ENCODE assay signal across 8 cellular contexts in genomic region chr12:112198120-112198733, GRCh38.
DNase-seq lines count a peak whose midpoint lies in the region; ATAC-seq and TF ChIP-seq lines count a peak whose summit lies in the region.

No MANE protein-coding gene starts in this region.

- no CpG with 5 or more reads among the region's 9 CpGs for WGBS in trophoblast cell (ENCODE audit: extremely low coverage, insufficient coverage, insufficient read length)
- WGBS in lower leg skin, 2 donors: 84% methylated on average over 9 of the region's 9 CpGs

- H3K4me2 ChIP-seq in OCI-LY7 (ENCODE audit: low read length) (no peak overlapping the region), trophoblast cell (ENCODE audit: low read length) (no peak overlapping the region)

- POLR2A ChIA-PET in OCI-LY7 (lab: Charles Lee): interaction anchor here (0.6 to 1.3 kb wide), 3 partner anchors 12 to 341 kb away, joined by 3 to 4 read pairs (median 3); no protein-coding TSS in a partner anchor

- intact Hi-C loops in Calu3 (cut with micrococcal nuclease; ENCODE audit: unreplicated experiment) (loop anchor here (1.0 kb wide), 2 partner anchors 189 to 211 kb away; partner anchors contain the start of gene RPL6), OCI-LY7 (cut with micrococcal nuclease; ENCODE audit: unreplicated experiment) (loop anchor here (1.0 kb wide), 1 partner anchor 189 kb away; no protein-coding TSS in a partner anchor), lower leg skin (cut with DNase I; ENCODE audit: low total_unique reads) (no loop called here)

- no peaks in the 10 kb centered on the region for H3K9me3 Mint-ChIP-seq in Calu3 (ENCODE audit: low read depth, unreplicated experiment)
- H3K9me3 Mint-ChIP-seq in activated T-helper 17 cell treated with anti-CD3 and anti-CD28 coated beads, Interleukin-2, amount 50 U/mL, for 72 hours: no peaks in the 10 kb centered on the region

- H3K9me2 ChIP-seq in OCI-LY7 (ENCODE audit: insufficient read depth, low read length): no peaks in the 10 kb centered on the region

- H3K23ac ChIP-seq in trophoblast cell (ENCODE audit: low read length): no peak overlapping the region

- no peaks in the 10 kb centered on the region for H4K20me1 ChIP-seq in OCI-LY7 (ENCODE audit: insufficient read depth, low read length)

- no peak overlapping the region for H3K4me3 Mint-ChIP-seq in Calu3 (ENCODE audit: low read depth, unreplicated experiment)
- no peak overlapping the region for H3K4me3 Mint-ChIP-seq in activated T-helper 17 cell treated with anti-CD3 and anti-CD28 coated beads, Interleukin-2, amount 50 U/mL, for 72 hours

- no peak overlapping the region for H4K12ac ChIP-seq in trophoblast cell (ENCODE audit: low read depth, low read length)

- TF ChIP-seq POLR2A in lower leg skin (IDR thresholded peaks at IDR 0.05): no peak

- no peak overlapping the region for H3K4me3 ChIP-seq in OCI-LY7 (ENCODE audit: low read depth, low read length, poor library complexity, severe bottlenecking)
- H3K4me3 ChIP-seq in trophoblast cell (ENCODE audit: low read depth, low read length): no peak overlapping the region
- no peak overlapping the region for H3K4me3 ChIP-seq in lower leg skin (ENCODE audit: low read depth, poor library complexity, severe bottlenecking)

- H3K36me3 ChIP-seq in OCI-LY7 (ENCODE audit: insufficient read depth, low read length) (peaks cover 39% of the 10 kb centered on the region), trophoblast cell (ENCODE audit: control insufficient read depth in 1 of 2, insufficient read depth in 2 of 2, low read length in 2 of 2) (peaks cover 15 to 33% of the 10 kb centered on the region in 2 experiments)

- peak; percentile 85 for ATAC-seq in activated T-helper 17 cell treated with anti-CD3 and anti-CD28 coated beads, Interleukin-2, amount 50 U/mL, for 72 hours (replicated peaks)
- ATAC-seq in foreskin keratinocyte (peak; percentile 91), GM18868 (IDR thresholded peaks at IDR 0.05; ENCODE audit: unreplicated experiment) (no peak)

- H4K8ac ChIP-seq in trophoblast cell (ENCODE audit: low read depth, low read length): no peak overlapping the region

- no peak overlapping the region for H3K27ac ChIP-seq in OCI-LY7 (ENCODE audit: low read depth, low read length, poor library complexity, severe bottlenecking)
- H3K27ac ChIP-seq in foreskin keratinocyte: no peak overlapping the region
- H3K27ac ChIP-seq in trophoblast cell (ENCODE audit: low read depth, low read length): no peak overlapping the region

- H2BK12ac ChIP-seq in trophoblast cell (ENCODE audit: low read length): no peak overlapping the region

- H3K79me2 ChIP-seq in OCI-LY7 (ENCODE audit: insufficient read depth, low read depth, low read length): no peaks in the 10 kb centered on the region
- H3K79me2 ChIP-seq in trophoblast cell (ENCODE audit: control insufficient read depth, insufficient read depth, low read length, poor library complexity): no peaks in the 10 kb centered on the region

- TF ChIP-seq CTCF in Calu3 (IDR thresholded peaks at IDR 0.05; ENCODE audit: unreplicated experiment): peak; percentile 58
- peak; percentile 84 for TF ChIP-seq CTCF in OCI-LY7 (conservative IDR thresholded peaks at IDR 0.05; ENCODE audit: low read length)
- TF ChIP-seq CTCF in foreskin keratinocyte (conservative IDR thresholded peaks at IDR 0.05): peak; percentile 73
- no peak for TF ChIP-seq CTCF in lower leg skin (IDR thresholded peaks at IDR 0.05)

- no peak overlapping the region for H2AFZ ChIP-seq in OCI-LY7 (ENCODE audit: low read length)
- no peak overlapping the region for H2AFZ ChIP-seq in trophoblast cell (ENCODE audit: insufficient read depth, low read length, poor library complexity)

- no peak overlapping the region for H2BK5ac ChIP-seq in trophoblast cell (ENCODE audit: low read depth, low read length, poor library complexity)

- H3K9me3 ChIP-seq in OCI-LY7 (ENCODE audit: low read length) (no peaks in the 10 kb centered on the region), trophoblast cell (ENCODE audit: insufficient read depth, low read depth, low read length) (no peaks in the 10 kb centered on the region)

- H3K79me1 ChIP-seq in trophoblast cell (ENCODE audit: low read length): no peaks in the 10 kb centered on the region

- H3K36me3 Mint-ChIP-seq in Calu3 (ENCODE audit: insufficient read depth, unreplicated experiment): peaks cover 7% of the 10 kb centered on the region
- H3K36me3 Mint-ChIP-seq in activated T-helper 17 cell treated with anti-CD3 and anti-CD28 coated beads, Interleukin-2, amount 50 U/mL, for 72 hours (ENCODE audit: low read depth): peaks cover 40% of the 10 kb centered on the region

- H3K4ac ChIP-seq in trophoblast cell (ENCODE audit: low read depth, low read length): no peak overlapping the region

- H3K4me1 Mint-ChIP-seq in Calu3 (ENCODE audit: low read depth, unreplicated experiment): no peaks in the 10 kb centered on the region
- peaks cover 3% of the 10 kb centered on the region for H3K4me1 Mint-ChIP-seq in activated T-helper 17 cell treated with anti-CD3 and anti-CD28 coated beads, Interleukin-2, amount 50 U/mL, for 72 hours

- no peak overlapping the region for H2BK120ac ChIP-seq in trophoblast cell (ENCODE audit: insufficient read depth, low read length, poor library complexity)

- H3K27ac Mint-ChIP-seq in Calu3 (ENCODE audit: unreplicated experiment): no peak overlapping the region
- H3K27ac Mint-ChIP-seq in activated T-helper 17 cell treated with anti-CD3 and anti-CD28 coated beads, Interleukin-2, amount 50 U/mL, for 72 hours: peak overlapping the region; percentile 2

- no peaks in the 10 kb centered on the region for H3K27me3 ChIP-seq in foreskin keratinocyte
- no peaks in the 10 kb centered on the region for H3K27me3 ChIP-seq in trophoblast cell (ENCODE audit: insufficient read depth, low read length)

- H3K27me3 Mint-ChIP-seq in Calu3 (ENCODE audit: unreplicated experiment): no peaks in the 10 kb centered on the region
- H3K27me3 Mint-ChIP-seq in activated T-helper 17 cell treated with anti-CD3 and anti-CD28 coated beads, Interleukin-2, amount 50 U/mL, for 72 hours: no peaks in the 10 kb centered on the region

- H3K14ac ChIP-seq in trophoblast cell (ENCODE audit: low read length): no peak overlapping the region

- no peak overlapping the region for H4K91ac ChIP-seq in trophoblast cell (ENCODE audit: low read depth, low read length)

- H3K4me1 ChIP-seq in OCI-LY7 (ENCODE audit: insufficient read depth, low read length, poor library complexity, severe bottlenecking): no peaks in the 10 kb centered on the region
- no peaks in the 10 kb centered on the region for H3K4me1 ChIP-seq in foreskin keratinocyte
- no peaks in the 10 kb centered on the region for H3K4me1 ChIP-seq in trophoblast cell (ENCODE audit: control insufficient read depth in 1 of 2, insufficient read depth in 2 of 2, low read length in 2 of 2)

- DNase-seq in Calu3 (peak; percentile 74), HS-5 (ENCODE audit: low read depth) (peak; percentile 6), OCI-LY7 (ENCODE audit: low spot score) (peak; percentile 73), foreskin keratinocyte (peak in 1 of 2 donors; percentile 41), trophoblast cell (peak; percentile 54 to 72), lower leg skin (ENCODE audit: low spot score in 2 of 2) (no peak)

- no peak overlapping the region for H2AK5ac ChIP-seq in trophoblast cell (ENCODE audit: low read length)

- CTCF ChIA-PET in Calu3 (lab: Charles Lee) (interaction anchor here (0.5 to 1.1 kb wide), 8 partner anchors 12 to 581 kb away, joined by 3 to 36 read pairs (median 4); no protein-coding TSS in a partner anchor), OCI-LY7 (lab: Charles Lee; ENCODE audit: unreplicated experiment) (interaction anchor here (0.6 kb wide), 1 partner anchor 293 kb away, joined by 3 read pairs; no protein-coding TSS in a partner anchor)

- no peak overlapping the region for H3K9ac ChIP-seq in trophoblast cell (ENCODE audit: low read length)

- no peak overlapping the region for H3K18ac ChIP-seq in trophoblast cell (ENCODE audit: low read length)

- BruUV-seq in Calu3 (replicated peaks; lab: Mats Ljungman, UMichigan) (no TSS peak), OCI-LY7 (replicated peaks; lab: Mats Ljungman, UMichigan) (no TSS peak)

Comparison
In these comparisons a context has a peak if more than half of its experiments do, and no peak if none do; other contexts are left out.
1. DNase-seq: peak in Calu3 (single experiment), HS-5 (single experiment), OCI-LY7 (single experiment) and trophoblast cell (2 of 2); none in lower leg skin (0 of 2).
2. CTCF ChIP-seq: peak in Calu3 (single experiment), OCI-LY7 (single experiment) and foreskin keratinocyte (single experiment); none in lower leg skin (0 of 3).